In genomic region chr2:224551693-224552092, GRCh38 we compare ENCODE assay signal across 29 cellular contexts.
"Had no signal": no experiment of that assay in that cellular context is flagged by ENCODE, and none has a peak within 500 bp of the region (broad histone marks: within the 10 kb centered on the region; RNA-seq: fewer than 3 reads in every experiment).

No MANE protein-coding gene starts in this region.

- H3K27ac Mint-ChIP-seq: activated naive CD4-positive, alpha-beta T cell treated with anti-CD3 and anti-CD28 coated beads, Interleukin-2, amount 10 ng/mL, durations not matched to agents 7 days and 5 days; activated T-helper 1 cell treated with anti-CD3 and anti-CD28 coated beads, Interleukin-12 subunit alpha, Interleukin-12 subunit beta, Interleukin-2, Interleukin-4 antibody, amounts not matched to agents 30 ng/mL and 10 ng/mL and 1 ng/mL, durations not matched to agents 14 hours and 24 hours and 36 hours; endodermal cell; WTC11 had no signal

- DNase-seq: activated CD4-positive, alpha-beta T cell treated with anti-CD3 and anti-CD28 coated beads for 1 hour; activated CD4-positive, alpha-beta T cell treated with anti-CD3 and anti-CD28 coated beads, Interleukin-2, amount 50 U/mL, for 1 hour; activated effector memory CD4-positive, alpha-beta T cell treated with anti-CD3 and anti-CD28 coated beads, Interleukin-2, amount 50 U/mL, for 16 hours; activated naive CD4-positive, alpha-beta T cell treated with anti-CD3 and anti-CD28 coated beads, Interleukin-2, amount 10 ng/mL, durations not matched to agents 7 days and 5 days; activated T-cell treated with anti-CD3 and anti-CD28 coated beads for 4 hours; amniotic stem cell; brain microvascular endothelial cell; cortex of kidney; endodermal cell; foreskin keratinocyte; kidney glomerular epithelial cell; left lung; lower lobe of right lung; mesenchymal stem cell; naive thymus-derived CD8-positive, alpha-beta T cell; occipital lobe; posterior cingulate gyrus; right cardiac atrium; stimulated activated CD4-positive, alpha-beta T cell treated with anti-CD3 and anti-CD28 coated beads, Interleukin-15, amount 100 ng/mL, for 24 hours; stimulated activated naive CD4-positive, alpha-beta T cell; tibial artery; upper lobe of right lung had no signal

- H3K4me3 ChIP-seq: left lung, lower lobe of right lung, suprapubic skin, tibial artery, upper lobe of right lung had no signal

- H3K36me3 ChIP-seq: brain microvascular endothelial cell, lower lobe of right lung, suprapubic skin, tibial artery, upper lobe of right lung had no signal

- H3K36me3 Mint-ChIP-seq: WTC11 had no signal

- H3K9me3 Mint-ChIP-seq: activated naive CD4-positive, alpha-beta T cell treated with anti-CD3 and anti-CD28 coated beads, Interleukin-2, amount 10 ng/mL, durations not matched to agents 7 days and 5 days; activated T-helper 1 cell treated with anti-CD3 and anti-CD28 coated beads, Interleukin-12 subunit alpha, Interleukin-12 subunit beta, Interleukin-2, Interleukin-4 antibody, amounts not matched to agents 30 ng/mL and 10 ng/mL and 1 ng/mL, durations not matched to agents 14 hours and 24 hours and 36 hours; endodermal cell; neural crest cell; WTC11 had no signal

- H3K4me1 ChIP-seq: foreskin keratinocyte, lower lobe of right lung, suprapubic skin, upper lobe of right lung had no signal

- FAIRE-seq: astrocyte, TTC549 had no signal

- ATAC-seq: esophagus mucosa; foreskin keratinocyte; left lung; lower lobe of right lung; naive thymus-derived CD8-positive, alpha-beta T cell; right cardiac atrium; upper lobe of right lung; WTC11 had no signal

- H3K9me3 ChIP-seq: left lung, lower lobe of right lung, suprapubic skin, tibial artery, upper lobe of right lung had no signal

- H3K4me3 Mint-ChIP-seq: activated naive CD4-positive, alpha-beta T cell treated with anti-CD3 and anti-CD28 coated beads, Interleukin-2, amount 10 ng/mL, durations not matched to agents 7 days and 5 days; activated T-helper 1 cell treated with anti-CD3 and anti-CD28 coated beads, Interleukin-12 subunit alpha, Interleukin-12 subunit beta, Interleukin-2, Interleukin-4 antibody, amounts not matched to agents 30 ng/mL and 10 ng/mL and 1 ng/mL, durations not matched to agents 14 hours and 24 hours and 36 hours; endodermal cell; naive thymus-derived CD8-positive, alpha-beta T cell; neural crest cell; WTC11 had no signal

- H3K27me3 Mint-ChIP-seq: activated naive CD4-positive, alpha-beta T cell treated with anti-CD3 and anti-CD28 coated beads, Interleukin-2, amount 10 ng/mL, durations not matched to agents 7 days and 5 days; naive thymus-derived CD8-positive, alpha-beta T cell had no signal

- H3K27me3 ChIP-seq: brain microvascular endothelial cell, foreskin keratinocyte, left lung, suprapubic skin, tibial artery, upper lobe of right lung had no signal

- H3K4me1 Mint-ChIP-seq: activated naive CD4-positive, alpha-beta T cell treated with anti-CD3 and anti-CD28 coated beads, Interleukin-2, amount 10 ng/mL, durations not matched to agents 7 days and 5 days had no signal

- H3K27ac ChIP-seq: brain microvascular endothelial cell, foreskin keratinocyte, left lung, lower lobe of right lung, suprapubic skin, tibial artery, upper lobe of right lung had no signal
